9 cellular contexts compared by ENCODE assay signal in genomic region chr18:21629089-21629832, GRCh38. TPM values are rescaled to one million over a fixed set of nuclear protein-coding genes. Genes with fewer than 3 reads are reported as not detected.
DNase-seq lines count a peak whose midpoint lies in the region; ATAC-seq lines count a peak whose summit lies in the region.
"Had no signal": no experiment of that assay in that cellular context is flagged by ENCODE, and none has a peak within 500 bp of the region (broad histone marks: within the 10 kb centered on the region; RNA-seq: fewer than 3 reads in every experiment).

No MANE protein-coding gene starts in this region.

- H3K4me3 Mint-ChIP-seq in activated naive CD4-positive, alpha-beta T cell treated with anti-CD3 and anti-CD28 coated beads, Interleukin-2, amount 50 U/mL, for 24 hours, result no peak overlapping the region
- no peak overlapping the region for H3K4me3 Mint-ChIP-seq in stimulated activated naive CD8-positive, alpha-beta T cell treated with anti-CD3 and anti-CD28 coated beads, Interleukin-15, amount 100 ng/mL, for 72 hours

- H3K27ac Mint-ChIP-seq in activated naive CD4-positive, alpha-beta T cell treated with anti-CD3 and anti-CD28 coated beads, Interleukin-2, amount 50 U/mL, for 24 hours, result peak overlapping the region; percentile 25
- H3K27ac Mint-ChIP-seq in stimulated activated naive CD8-positive, alpha-beta T cell treated with anti-CD3 and anti-CD28 coated beads, Interleukin-15, amount 100 ng/mL, for 72 hours, result peak overlapping the region; percentile 42 to 72

- ATAC-seq in HG02588 (IDR thresholded peaks at IDR 0.05; ENCODE audit: unreplicated experiment), result peak; percentile 96
- ATAC-seq in HG03521 (IDR thresholded peaks at IDR 0.05; ENCODE audit: unreplicated experiment), result peak; percentile 98
- ATAC-seq in stimulated activated naive CD8-positive, alpha-beta T cell treated with anti-CD3 and anti-CD28 coated beads, Interleukin-15, amount 100 ng/mL, for 72 hours, result no peak
- ATAC-seq: Right ventricle myocardium inferior had no signal

- no peaks in the 10 kb centered on the region for H3K9me3 Mint-ChIP-seq in activated naive CD4-positive, alpha-beta T cell treated with anti-CD3 and anti-CD28 coated beads, Interleukin-2, amount 50 U/mL, for 24 hours
- no peaks in the 10 kb centered on the region for H3K9me3 Mint-ChIP-seq in stimulated activated naive CD8-positive, alpha-beta T cell treated with anti-CD3 and anti-CD28 coated beads, Interleukin-15, amount 100 ng/mL, for 72 hours

- no peaks in the 10 kb centered on the region for H3K27me3 Mint-ChIP-seq in activated naive CD4-positive, alpha-beta T cell treated with anti-CD3 and anti-CD28 coated beads, Interleukin-2, amount 50 U/mL, for 24 hours
- H3K27me3 Mint-ChIP-seq in stimulated activated naive CD8-positive, alpha-beta T cell treated with anti-CD3 and anti-CD28 coated beads, Interleukin-15, amount 100 ng/mL, for 72 hours, result no peaks in the 10 kb centered on the region

- peaks cover 11% of the 10 kb centered on the region for H3K36me3 Mint-ChIP-seq in activated naive CD4-positive, alpha-beta T cell treated with anti-CD3 and anti-CD28 coated beads, Interleukin-2, amount 50 U/mL, for 24 hours

- DNase-seq in activated naive CD4-positive, alpha-beta T cell treated with Interleukin-2 at 50 U/mL for 16 hours, result no peak
- no peak for DNase-seq in stimulated activated naive CD8-positive, alpha-beta T cell treated with anti-CD3 and anti-CD28 coated beads, Interleukin-15, amount 100 ng/mL, for 72 hours
- DNase-seq in ecto neural progenitor cell (ENCODE audit: low spot score) (no peak), cerebellum (ENCODE audit: low spot score) (no peak)
- DNase-seq in stimulated activated CD4-positive, alpha-beta T cell treated with anti-CD3 and anti-CD28 coated beads, Interleukin-4, amount 100 ng/mL, for 1 hour, result no peak

- H3K4me1 Mint-ChIP-seq in activated naive CD4-positive, alpha-beta T cell treated with anti-CD3 and anti-CD28 coated beads, Interleukin-2, amount 50 U/mL, for 24 hours, result peaks cover 24% of the 10 kb centered on the region
- peaks cover 20% of the 10 kb centered on the region for H3K4me1 Mint-ChIP-seq in stimulated activated naive CD8-positive, alpha-beta T cell treated with anti-CD3 and anti-CD28 coated beads, Interleukin-15, amount 100 ng/mL, for 72 hours

RNA-seq across cellular contexts. Expression of gene SNRPD1, which starts 17.1 kb away (rescaled TPM):
- 15.3 TPM for total RNA-seq in cerebellum

RNA-seq across cellular contexts. Expression of gene ESCO1, which starts 28.8 kb away (rescaled TPM):
- total RNA-seq in cerebellum, result 23.0 TPM
